ENCODE assay signal across 27 cellular contexts in genomic region chr1:187464320-187464719, GRCh38.
"Had no signal": no experiment of that assay in that cellular context is flagged by ENCODE, and none has a peak within 500 bp of the region (broad histone marks: within the 10 kb centered on the region; RNA-seq: fewer than 3 reads in every experiment).

No MANE protein-coding gene starts in this region.

- H3K9me3 ChIP-seq: testis, thoracic aorta, thyroid gland, uterus, vagina had no signal

- ATAC-seq: stimulated activated effector memory CD8-positive, alpha-beta T cell treated with anti-CD3 and anti-CD28 coated beads, Interleukin-12 subunit alpha, Interleukin-12 subunit beta, amount 100 ng/mL, for 72 hours; stimulated activated memory B cell treated with anti-CD40 and anti-IgM and Interleukin-4, amounts not matched to agents 10 μg/mL and 1 μg/mL and 100 μg/mL, for 72 hours; stimulated activated naive B cell treated with anti-CD40 and anti-IgM and Interleukin-4, amounts not matched to agents 10 μg/mL and 1 μg/mL and 100 μg/mL, for 72 hours; stimulated activated naive CD8-positive, alpha-beta T cell treated with anti-CD3 and anti-CD28 coated beads, Interleukin-15, amount 100 ng/mL, for 72 hours; stimulated activated naive CD8-positive, alpha-beta T cell treated with anti-CD3 and anti-CD28 coated beads, Interleukin-15, Interleukin-2, amounts not matched to agents 100 U/mL and 50 U/mL, for 24 hours; upper lobe of right lung had no signal

- H3K4me1 ChIP-seq: stomach, suprapubic skin, testis, thyroid gland, tibial artery, tibial nerve, transverse colon, upper lobe of left lung, upper lobe of right lung, uterus, vagina had no signal

- DNase-seq: stimulated activated CD4-positive, alpha-beta T cell treated with anti-CD3 and anti-CD28 coated beads, Interleukin-2, amount 100 ng/mL, for 48 hours; stimulated activated CD4-positive, alpha-beta T cell treated with anti-CD3 and anti-CD28 coated beads, Interleukin-4, amount 100 ng/mL, for 1 hour; stimulated activated CD4-positive, alpha-beta T cell treated with anti-CD3 and anti-CD28 coated beads, Interleukin-4, amount 100 ng/mL, for 24 hours; stimulated activated CD4-positive, alpha-beta T cell treated with anti-CD3 and anti-CD28 coated beads, Interleukin-4, amount 100 ng/mL, for 4 hours; stimulated activated CD8-positive, alpha-beta memory T cell treated with anti-CD3 and anti-CD28 coated beads, Interleukin-4, amount 100 ng/mL, for 48 hours; stimulated activated naive B cell treated with anti-CD40 and anti-IgM and Interleukin-4, amounts not matched to agents 10 μg/mL and 1 μg/mL and 100 μg/mL, for 72 hours; stimulated activated naive CD4-positive, alpha-beta T cell; stimulated activated naive CD4-positive, alpha-beta T cell treated with Interleukin-2 at 50 U/mL for 16 hours; stimulated activated naive CD8-positive, alpha-beta T cell treated with anti-CD3 and anti-CD28 coated beads, Interleukin-15, amount 100 ng/mL, for 72 hours; stimulated activated naive CD8-positive, alpha-beta T cell treated with anti-CD3 and anti-CD28 coated beads, Interleukin-15, Interleukin-2, amounts not matched to agents 100 U/mL and 50 U/mL, for 24 hours; stomach; substantia nigra; testis; thyroid gland; tibial artery; transverse colon; trophoblast cell; upper lobe of left lung; upper lobe of right lung; uterus had no signal

- H3K27me3 ChIP-seq: stomach, suprapubic skin, testis, thyroid gland, tibial artery, tibial nerve, transverse colon, upper lobe of left lung, upper lobe of right lung, uterus, vagina had no signal

- H3K4me3 ChIP-seq: stomach, suprapubic skin, testis, thoracic aorta, thyroid gland, tibial artery, tibial nerve, transverse colon, upper lobe of left lung, upper lobe of right lung, uterus, vagina had no signal

- FAIRE-seq: urothelium cell line had no signal

- H3K27ac ChIP-seq: stomach, suprapubic skin, testis, thoracic aorta, thyroid gland, tibial artery, tibial nerve, transverse colon, upper lobe of left lung, upper lobe of right lung, uterus, vagina had no signal

- H3K36me3 ChIP-seq: stomach, suprapubic skin, thoracic aorta, thyroid gland, tibial artery, tibial nerve, transverse colon, upper lobe of left lung, upper lobe of right lung, uterus, vagina had no signal
